Comparison of ENCODE assay signal across 1 cellular context in genomic region chr7:44142028-44142427, GRCh38.
TF ChIP-seq lines count a peak whose summit lies in the region.

No MANE protein-coding gene starts in this region.

TF ChIP-seq in SK-N-SH treated with all-trans-retinoic acid at 6 μM for 48 hours, 23 proteins besides CTCF, POLR2A, EP300 and RAD21 (continued from another document):
- TF ChIP-seq, protein P1, sequence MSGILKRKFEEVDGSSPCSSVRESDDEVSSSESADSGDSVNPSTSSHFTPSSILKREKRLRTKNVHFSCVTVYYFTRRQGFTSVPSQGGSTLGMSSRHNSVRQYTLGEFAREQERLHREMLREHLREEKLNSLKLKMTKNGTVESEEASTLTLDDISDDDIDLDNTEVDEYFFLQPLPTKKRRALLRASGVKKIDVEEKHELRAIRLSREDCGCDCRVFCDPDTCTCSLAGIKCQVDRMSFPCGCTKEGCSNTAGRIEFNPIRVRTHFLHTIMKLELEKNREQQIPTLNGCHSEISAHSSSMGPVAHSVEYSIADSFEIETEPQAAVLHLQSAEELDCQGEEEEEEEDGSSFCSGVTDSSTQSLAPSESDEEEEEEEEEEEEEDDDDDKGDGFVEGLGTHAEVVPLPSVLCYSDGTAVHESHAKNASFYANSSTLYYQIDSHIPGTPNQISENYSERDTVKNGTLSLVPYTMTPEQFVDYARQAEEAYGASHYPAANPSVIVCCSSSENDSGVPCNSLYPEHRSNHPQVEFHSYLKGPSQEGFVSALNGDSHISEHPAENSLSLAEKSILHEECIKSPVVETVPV (CRISPR knock-in tag; IDR thresholded peaks at IDR 0.05) = no peak
- TF ChIP-seq CREB5 (CRISPR knock-in tag; IDR thresholded peaks at IDR 0.05; ENCODE audit: low read depth) (no peak), ARNTL (CRISPR knock-in tag; IDR thresholded peaks at IDR 0.05; ENCODE audit: borderline replicate concordance, low read depth) (no peak), PATZ1 (CRISPR knock-in tag; IDR thresholded peaks at IDR 0.05; ENCODE audit: borderline replicate concordance) (no peak), ZFP3 (CRISPR knock-in tag; IDR thresholded peaks at IDR 0.05) (no peak), ZC3H10 (CRISPR knock-in tag; IDR thresholded peaks at IDR 0.05) (no peak), TCF4 (CRISPR knock-in tag; IDR thresholded peaks at IDR 0.05; ENCODE audit: borderline replicate concordance) (no peak), RARB (CRISPR knock-in tag; IDR thresholded peaks at IDR 0.05) (no peak), BACH2 (CRISPR knock-in tag; IDR thresholded peaks at IDR 0.05; ENCODE audit: borderline replicate concordance) (no peak), GLIS3 (CRISPR knock-in tag; IDR thresholded peaks at IDR 0.05) (no peak), SNAI2 (CRISPR knock-in tag; IDR thresholded peaks at IDR 0.05) (no peak)
